ENCODE assay signal across 16 cellular contexts in the genomic region with DNA sequence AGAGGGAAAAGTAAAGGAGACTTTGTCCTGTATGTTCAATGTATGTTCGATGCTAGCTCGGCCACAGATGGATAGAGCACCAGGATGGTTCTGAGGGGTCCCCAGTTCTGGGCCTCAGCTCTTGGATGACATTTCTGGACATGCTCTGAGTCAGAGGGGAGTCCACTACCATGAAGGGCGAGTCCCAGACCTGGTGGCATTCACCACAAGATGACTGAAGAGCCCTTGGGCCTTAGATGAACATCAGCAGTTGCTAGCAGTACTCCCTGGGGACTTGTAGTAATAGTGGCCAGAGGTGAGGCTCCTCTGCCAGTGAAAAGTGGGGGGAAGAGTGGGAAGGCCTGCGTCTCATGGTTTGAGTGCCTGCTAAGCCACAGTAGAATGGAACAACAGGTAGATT.
A peak's percentile ranks its signal among the peaks of the same experiment; 100 is the strongest.
DNase-seq lines count a peak whose midpoint lies in the region; ATAC-seq lines count a peak whose summit lies in the region.
"Had no signal": no experiment of that assay in that cellular context is flagged by ENCODE, and none has a peak within 500 bp of the region (broad histone marks: within the 10 kb centered on the region; RNA-seq: fewer than 3 reads in every experiment).

No MANE protein-coding gene starts in this region.

- H3K4me2 ChIP-seq in BLaER1, result peak overlapping the region; percentile 83

- H4K20me1 ChIP-seq in BLaER1, result no peaks in the 10 kb centered on the region

- DNase-seq in LHCN-M2 (ENCODE audit: low read depth) (peak; percentile 11), myocyte (ENCODE audit: low read depth) (peak; percentile 61), NK-92 (lab: John Stamatoyannopoulos, UW; ENCODE audit: unreplicated experiment) (no peak)
- DNase-seq in activated CD8-positive, alpha-beta memory T cell treated with anti-CD3 and anti-CD28 coated beads for 24 hours, result no peak
- DNase-seq: 8988T; C1 segment of cervical spinal cord; Caco-2; CD4-positive, alpha-beta T cell; DMS153; DMS79; GDM1 had no signal

- H3K27me3 ChIP-seq in BLaER1, result no peaks in the 10 kb centered on the region
- no peaks in the 10 kb centered on the region for H3K27me3 ChIP-seq in esophagus (ENCODE audit: control insufficient read depth in 1 of 2, insufficient read depth in 2 of 2, low read length in 2 of 2)

- H3K36me3 ChIP-seq in BLaER1 (no peaks in the 10 kb centered on the region), esophagus (ENCODE audit: control insufficient read depth in 2 of 2, insufficient read depth in 2 of 2, low read length in 1 of 2) (no peaks in the 10 kb centered on the region)
- H3K36me3 ChIP-seq: HAP-1 had no signal

- H3K4me1 ChIP-seq in BLaER1, result peaks cover 56% of the 10 kb centered on the region
- H3K4me1 ChIP-seq in esophagus (ENCODE audit: control insufficient read depth in 2 of 2, insufficient read depth in 2 of 2, low read length in 1 of 2), result peaks cover 0 to 14% of the 10 kb centered on the region in 2 donors
- H3K4me1 ChIP-seq: HAP-1 had no signal

- H3K4me3 ChIP-seq in BLaER1, result no peak overlapping the region
- H3K4me3 ChIP-seq in esophagus (ENCODE audit: low read depth in 1 of 2, low read length in 2 of 2), result no peak overlapping the region
- H3K4me3 ChIP-seq: HAP-1 had no signal

- H3K9me3 ChIP-seq in BLaER1 (peaks cover 21% of the 10 kb centered on the region), esophagus (ENCODE audit: control insufficient read depth in 2 of 2, insufficient read depth in 1 of 2, low read depth in 1 of 2, low read length in 1 of 2) (peaks cover 0 to under 1% of the 10 kb centered on the region in 2 donors)
- H3K9me3 ChIP-seq: HAP-1 had no signal

- 0 out of 2 replicates have a peak overlapping the region, but pooled peaks have one; percentile 27 for H3K27ac ChIP-seq in BLaER1
- peak overlapping the region; percentile 60 to 77 for H3K27ac ChIP-seq in esophagus (ENCODE audit: low read depth in 2 of 2, low read length in 1 of 2)

- H3K9ac ChIP-seq in BLaER1, result no peak overlapping the region

- no peak for ATAC-seq in GM21529 (IDR thresholded peaks at IDR 0.05; ENCODE audit: unreplicated experiment)
- ATAC-seq in HG02623 (IDR thresholded peaks at IDR 0.05; ENCODE audit: unreplicated experiment), result no peak

- WGBS in esophagus, 2 donors, result 86 to 87% methylated on average over 4 of the region's 4 CpGs

Comparison
In these comparisons a context has a peak if more than half of its experiments do, and no peak if none do; other contexts are left out.
1. DNase-seq: peak in LHCN-M2 (single experiment) and myocyte (single experiment); none in activated CD8-positive, alpha-beta memory T cell treated with anti-CD3 and anti-CD28 coated beads for 24 hours (single experiment) and NK-92 (single experiment).